Comparison of ENCODE assay signal across 3 cellular contexts in genomic region chr2:194720461-194720860, GRCh38.
"Had no signal": no experiment of that assay in that cellular context is flagged by ENCODE, and none has a peak within 500 bp of the region (broad histone marks: within the 10 kb centered on the region; RNA-seq: fewer than 3 reads in every experiment).

No MANE protein-coding gene starts in this region.

- H3K4me3 ChIP-seq: GM12878 had no signal

- DNase-seq: GDM1, GF-D8 had no signal
